In the genomic region with DNA sequence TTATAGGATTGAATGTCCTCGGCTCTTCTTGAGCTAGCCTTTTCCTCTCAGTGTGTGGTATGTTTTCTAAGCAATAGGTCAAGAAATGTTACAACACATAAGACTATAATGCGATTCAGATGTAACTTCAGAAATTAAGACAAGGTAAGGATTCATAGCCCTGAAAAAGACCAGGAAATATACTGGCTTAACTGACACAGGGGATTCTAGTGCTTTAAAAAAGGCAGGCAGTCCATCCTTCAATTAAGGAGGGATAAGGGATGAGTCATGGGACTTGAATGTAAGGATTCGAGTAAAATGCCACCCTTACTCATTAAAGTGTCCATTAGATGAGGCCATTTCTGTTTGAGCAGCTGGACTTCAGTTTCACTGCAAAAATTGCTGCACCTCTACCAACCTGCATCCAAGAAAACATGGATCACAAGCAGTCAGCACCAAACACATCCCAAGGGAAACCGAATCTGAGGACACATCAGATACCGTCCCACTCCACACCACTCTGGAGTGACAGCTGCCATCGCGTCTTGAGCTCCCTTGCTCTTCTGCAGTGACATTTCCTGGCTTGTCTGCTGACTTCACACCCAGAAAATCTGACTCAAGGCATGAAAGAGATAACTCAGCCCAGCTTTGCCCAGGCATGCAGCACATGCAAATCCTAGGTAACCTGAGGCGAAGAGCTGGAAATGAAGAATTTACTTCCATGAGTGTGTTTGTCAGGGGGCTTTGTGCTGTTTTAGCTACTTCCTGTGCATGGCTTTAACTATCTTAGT, we compare ENCODE assay signal across 12 cellular contexts. TPM values are rescaled to one million over a fixed set of nuclear protein-coding genes. Genes with fewer than 3 reads are reported as not detected.
DNase-seq lines count a peak whose midpoint lies in the region; ATAC-seq and TF ChIP-seq lines count a peak whose summit lies in the region.
"Had no signal": no experiment of that assay in that cellular context is flagged by ENCODE, and none has a peak within 500 bp of the region (broad histone marks: within the 10 kb centered on the region; RNA-seq: fewer than 3 reads in every experiment).

No MANE protein-coding gene starts in this region.

- H3K4me1 ChIP-seq in A673 (ENCODE audit: insufficient read depth, low read length, poor library complexity, severe bottlenecking) (peaks cover 4% of the 10 kb centered on the region), SJCRH30 (peaks cover 29% of the 10 kb centered on the region), foreskin keratinocyte (peaks cover 24% of the 10 kb centered on the region), ascending aorta (peaks cover 6 to 21% of the 10 kb centered on the region in 2 donors)
- H3K4me1 ChIP-seq: spleen had no signal

- no peaks in the 10 kb centered on the region for H3K9me3 ChIP-seq in A673 (ENCODE audit: low read depth, low read length, poor library complexity, severe bottlenecking)
- H3K9me3 ChIP-seq in SJCRH30 (replicated peaks), result no peaks in the 10 kb centered on the region
- H3K9me3 ChIP-seq in ascending aorta, result no peaks in the 10 kb centered on the region
- H3K9me3 ChIP-seq: spleen had no signal

- no peak overlapping the region for H3K27ac ChIP-seq in A673 (ENCODE audit: low read depth, low read length, poor library complexity, severe bottlenecking)
- peak overlapping the region; percentile 51 for H3K27ac ChIP-seq in SJCRH30
- H3K27ac ChIP-seq in foreskin keratinocyte, result peak overlapping the region; percentile 5
- H3K27ac ChIP-seq in ascending aorta, result no peak overlapping the region
- H3K27ac ChIP-seq: spleen had no signal

- H3K36me3 ChIP-seq in A673 (ENCODE audit: insufficient read depth, low read length, poor library complexity, severe bottlenecking) (no peaks in the 10 kb centered on the region), SJCRH30 (no peaks in the 10 kb centered on the region), ascending aorta (no peaks in the 10 kb centered on the region)
- H3K36me3 ChIP-seq: spleen had no signal

- CTCF ChIA-PET in A673 (lab: Charles Lee), result no interaction called here

- peak; percentile 88 for ATAC-seq in foreskin keratinocyte
- ATAC-seq in HG03039 (IDR thresholded peaks at IDR 0.05; ENCODE audit: unreplicated experiment), result no peak
- ATAC-seq in GM18873 (IDR thresholded peaks at IDR 0.05; ENCODE audit: low FRiP score, unreplicated experiment), result no peak
- ATAC-seq: effector memory CD8-positive, alpha-beta T cell; HepG2 had no signal

- no peaks in the 10 kb centered on the region for H3K27me3 ChIP-seq in A673 (replicated peaks; ENCODE audit: insufficient read depth, low read depth, low read length, poor library complexity)
- no peaks in the 10 kb centered on the region for H3K27me3 ChIP-seq in SJCRH30
- no peaks in the 10 kb centered on the region for H3K27me3 ChIP-seq in foreskin keratinocyte
- H3K27me3 ChIP-seq in ascending aorta, result no peaks in the 10 kb centered on the region

- TF ChIP-seq CTCF in A673 (conservative IDR thresholded peaks at IDR 0.05; ENCODE audit: low read depth, low read length) (no peak), foreskin keratinocyte (conservative IDR thresholded peaks at IDR 0.05) (no peak), ascending aorta (IDR thresholded peaks at IDR 0.05) (no peak)

- DNase-seq in A673 (ENCODE audit: low spot score) (peak; percentile 45), HS-5 (ENCODE audit: low read depth) (peak; percentile 58), SJCRH30 (peak; percentile 53 to 67), foreskin keratinocyte (peak; percentile 88 to 91), UCSD-AML1 (lab: John Stamatoyannopoulos, UW; ENCODE audit: unreplicated experiment) (no peak), ascending aorta (ENCODE audit: low spot score in 2 of 2) (no peak)
- DNase-seq: effector memory CD8-positive, alpha-beta T cell; NCI-H1930; spleen had no signal

- intact Hi-C loops in A673 (cut with micrococcal nuclease; ENCODE audit: unreplicated experiment), result no loop called here
- intact Hi-C loops in ascending aorta (cut with DNase I), result no loop called here

- no TSS peak for BruUV-seq in A673 (replicated peaks; lab: Mats Ljungman, UMichigan)

- no peak overlapping the region for H3K4me3 ChIP-seq in A673 (ENCODE audit: low read depth, low read length, poor library complexity, severe bottlenecking)
- no peak overlapping the region for H3K4me3 ChIP-seq in SJCRH30
- H3K4me3 ChIP-seq in ascending aorta, result no peak overlapping the region
- H3K4me3 ChIP-seq: spleen had no signal

- POLR2A ChIA-PET in A673 (lab: Charles Lee; ENCODE audit: low non-redundant PET), result no interaction called here

RNA-seq across cellular contexts. Expression of a gene that starts 37.8 kb away (rescaled TPM):
- total RNA-seq in A673 (2021) (0.39 and 0.47 TPM in 2 replicates), foreskin keratinocyte (0.20 and 2.2 TPM in 2 replicates), ascending aorta (2.1 TPM)
- 0.32 TPM in 1 of 2 replicates, not detected in the other for total RNA-seq in SJCRH30 (2014; rRNA removed; shearing (Covaris generic))
- 0.19 and 2.4 TPM in 2 replicates for polyA plus RNA-seq in foreskin keratinocyte
- total RNA-seq: HepG2 had no signal
- polyA plus RNA-seq: HepG2 had no signal

Comparison
In these comparisons a context has a peak if more than half of its experiments do, and no peak if none do; other contexts are left out.
1. DNase-seq: peak in A673 (single experiment), HS-5 (single experiment), SJCRH30 (2 of 2) and foreskin keratinocyte (2 of 2); none in UCSD-AML1 (single experiment) and ascending aorta (0 of 2).
2. H3K27ac ChIP-seq: peak in SJCRH30 (single experiment) and foreskin keratinocyte (single experiment); none in A673 (single experiment) and ascending aorta (0 of 2).